ENCODE assay signal across 22 cellular contexts in the genomic region with DNA sequence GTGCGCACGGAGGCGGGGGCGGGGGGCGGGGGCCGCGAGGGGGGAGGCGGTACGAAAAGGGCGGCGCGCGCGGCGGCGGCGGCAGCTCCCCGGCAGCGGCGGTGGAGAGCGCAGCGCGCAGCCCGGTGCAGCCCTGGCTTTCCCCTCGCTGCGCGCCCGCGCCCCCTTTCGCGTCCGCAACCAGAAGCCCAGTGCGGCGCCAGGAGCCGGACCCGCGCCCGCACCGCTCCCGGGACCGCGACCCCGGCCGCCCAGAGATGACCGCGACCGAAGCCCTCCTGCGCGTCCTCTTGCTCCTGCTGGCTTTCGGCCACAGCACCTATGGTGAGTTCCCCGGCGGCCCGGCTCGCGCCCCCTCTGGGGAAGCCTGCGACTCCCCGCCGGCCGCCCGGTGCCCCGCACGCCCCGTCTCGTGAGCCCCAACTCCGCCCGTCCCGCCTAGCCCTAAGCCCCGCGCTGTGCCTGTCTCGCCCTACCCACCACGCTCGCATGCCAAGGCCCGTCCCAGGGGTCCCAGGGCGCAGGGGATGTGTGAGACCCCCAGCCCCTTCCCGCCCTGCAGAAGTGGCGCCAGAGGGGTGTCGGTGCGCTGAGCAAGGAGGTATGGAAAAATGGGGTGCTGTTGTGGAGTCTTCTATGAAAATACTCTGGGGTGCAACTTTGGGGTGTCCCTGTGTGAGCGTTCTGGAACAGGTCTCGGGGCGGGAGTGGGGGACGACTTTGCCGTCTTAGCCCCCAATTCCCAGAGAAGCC. TPM values are rescaled to one million over a fixed set of nuclear protein-coding genes. Genes with fewer than 3 reads are reported as not detected.
A peak's percentile ranks its signal among the peaks of the same experiment; 100 is the strongest.
DNase-seq lines count a peak whose midpoint lies in the region; ATAC-seq and TF ChIP-seq lines count a peak whose summit lies in the region.
"Had no signal": no experiment of that assay in that cellular context is flagged by ENCODE, and none has a peak within 500 bp of the region (broad histone marks: within the 10 kb centered on the region; RNA-seq: fewer than 3 reads in every experiment).

A gene (plus strand): TSS at position 81 of the 753 bp plus-strand sequence. CDS start 177 bp downstream, at position 258.

- no peaks in the 10 kb centered on the region for H3K36me3 ChIP-seq in cardiac muscle cell
- no peaks in the 10 kb centered on the region for H3K36me3 ChIP-seq in suprapubic skin
- H3K36me3 ChIP-seq: esophagus squamous epithelium, heart left ventricle, left lung, vagina had no signal

- peak within 1 kb of the TSS; percentile 31 for H3K4me3 ChIP-seq in cardiac muscle cell
- no peak within 1 kb of the TSS for H3K4me3 ChIP-seq in suprapubic skin
- H3K4me3 ChIP-seq: esophagus squamous epithelium, left lung, vagina had no signal

- TF ChIP-seq POLR2A in suprapubic skin (IDR thresholded peaks at IDR 0.05) = no peak

- H3K4me3 Mint-ChIP-seq in endothelial cell (ENCODE audit: unreplicated experiment) (peak within 1 kb of the TSS; percentile 67), mesothelial cell of epicardium (peak within 1 kb of the TSS; percentile 75)
- H3K4me3 Mint-ChIP-seq: T-helper 2 cell treated with Interferon-gamma antibody and Interleukin-4, amounts not matched to agents 5 μg/mL and 100 μg/mL, for 36 hours had no signal

- intact Hi-C loops in left cardiac atrium (cut with DNase I) = no loop called here

- TF ChIP-seq CTCF in cardiac muscle cell (IDR thresholded peaks at IDR 0.05; ENCODE audit: low read depth, low read length) = no peak
- no peak for TF ChIP-seq CTCF in endothelial cell (IDR thresholded peaks at IDR 0.05; ENCODE audit: unreplicated experiment)
- no peak for TF ChIP-seq CTCF in mesothelial cell of epicardium (IDR thresholded peaks at IDR 0.05; ENCODE audit: unreplicated experiment)
- no peak for TF ChIP-seq CTCF in suprapubic skin (IDR thresholded peaks at IDR 0.05)

- H3K27me3 ChIP-seq in cardiac muscle cell (peaks cover 38% of the 10 kb centered on the region), suprapubic skin (peaks cover 99% of the 10 kb centered on the region)
- H3K27me3 ChIP-seq: vagina had no signal

- no peaks in the 10 kb centered on the region for H3K9me3 ChIP-seq in cardiac muscle cell (ENCODE audit: low read depth)
- H3K9me3 ChIP-seq in suprapubic skin = no peaks in the 10 kb centered on the region
- H3K9me3 ChIP-seq: esophagus squamous epithelium, heart left ventricle, left lung, vagina had no signal

- DNase-seq in cardiac muscle cell (ENCODE audit: low read depth in 1 of 2, low spot score in 1 of 2) = peak in 1 of 2 donors; percentile 58
- DNase-seq in left cardiac atrium = no peak
- peak; percentile 22 for DNase-seq in endothelial cell (ENCODE audit: low spot score)
- DNase-seq in mesothelial cell of epicardium (ENCODE audit: low spot score in 2 of 2, unreplicated experiment in 2 of 2) = peak in 1 of 2 experiments; percentile 57
- DNase-seq in suprapubic skin (ENCODE audit: low spot score in 2 of 2) = no peak
- DNase-seq: activated CD4-positive, alpha-beta T cell treated with anti-CD3 and anti-CD28 coated beads for 1 hour; activated gamma-delta T cell treated with Interleukin-2 at 50 U/mL for 16 hours; anterior cingulate cortex; dermis blood vessel endothelial cell; esophagus squamous epithelium; NCI-H187 treated with DMSO at 0.1 percent for 48 hours; SIG-M5; stimulated activated naive CD8-positive, alpha-beta T cell treated with anti-CD3 and anti-CD28 coated beads, Interleukin-15, Interleukin-2, amounts not matched to agents 100 U/mL and 50 U/mL, for 24 hours had no signal

- H3K27me3 Mint-ChIP-seq in endothelial cell (ENCODE audit: unreplicated experiment) = peaks cover 20% of the 10 kb centered on the region
- peaks cover 54% of the 10 kb centered on the region for H3K27me3 Mint-ChIP-seq in mesothelial cell of epicardium (ENCODE audit: low read depth)

- H3K36me3 Mint-ChIP-seq in endothelial cell (ENCODE audit: low read depth, unreplicated experiment) (peaks cover 8% of the 10 kb centered on the region), mesothelial cell of epicardium (no peaks in the 10 kb centered on the region)

- H3K4me1 Mint-ChIP-seq in endothelial cell (ENCODE audit: unreplicated experiment) = peaks cover 12% of the 10 kb centered on the region
- peaks cover 54% of the 10 kb centered on the region for H3K4me1 Mint-ChIP-seq in mesothelial cell of epicardium

- TF ChIP-seq EP300 in suprapubic skin (IDR thresholded peaks at IDR 0.05) = no peak

- ATAC-seq in left cardiac atrium (no peak), GM19467 (IDR thresholded peaks at IDR 0.05; ENCODE audit: unreplicated experiment) (no peak), GM19023 (IDR thresholded peaks at IDR 0.05; ENCODE audit: unreplicated experiment) (no peak), GM21447 (IDR thresholded peaks at IDR 0.05; ENCODE audit: unreplicated experiment) (no peak)
- ATAC-seq: heart left ventricle; left lung; stimulated activated naive CD8-positive, alpha-beta T cell treated with anti-CD3 and anti-CD28 coated beads, Interleukin-15, Interleukin-2, amounts not matched to agents 100 U/mL and 50 U/mL, for 24 hours had no signal

- H3K27ac Mint-ChIP-seq in endothelial cell (ENCODE audit: unreplicated experiment) (no peak within 1 kb of the TSS), mesothelial cell of epicardium (peak within 1 kb of the TSS; percentile 6)
- H3K27ac Mint-ChIP-seq: T-helper 2 cell treated with Interferon-gamma antibody and Interleukin-4, amounts not matched to agents 5 μg/mL and 100 μg/mL, for 36 hours had no signal

- H3K4me1 ChIP-seq in cardiac muscle cell (ENCODE audit: low read depth) = peaks cover 3% of the 10 kb centered on the region
- H3K4me1 ChIP-seq in suprapubic skin = peaks cover 4% of the 10 kb centered on the region
- H3K4me1 ChIP-seq: left lung, vagina had no signal

- 4% methylated on average over 32 of the region's 83 CpGs for WGBS in suprapubic skin

- no peak within 1 kb of the TSS for H3K27ac ChIP-seq in cardiac muscle cell
- H3K27ac ChIP-seq in suprapubic skin = no peak within 1 kb of the TSS
- H3K27ac ChIP-seq: esophagus squamous epithelium, heart left ventricle, left lung, vagina had no signal

- no peaks in the 10 kb centered on the region for H3K9me3 Mint-ChIP-seq in endothelial cell (ENCODE audit: unreplicated experiment)
- no peaks in the 10 kb centered on the region for H3K9me3 Mint-ChIP-seq in mesothelial cell of epicardium
- H3K9me3 Mint-ChIP-seq: T-helper 2 cell treated with Interferon-gamma antibody and Interleukin-4, amounts not matched to agents 5 μg/mL and 100 μg/mL, for 36 hours had no signal

RNA-seq across cellular contexts. Expression of the gene that starts here (rescaled TPM):
- total RNA-seq in cardiac muscle cell (24.0 and 28.8 TPM in 2 replicates), left cardiac atrium (1 to 10 TPM in 1 of 2 donors, not detected in 1; 3.3 TPM), endothelial cell (ENCODE audit: unreplicated experiment) (1.3 TPM), mesothelial cell of epicardium (958 to 1,165 TPM (median 1,080 TPM) in 3 replicates), suprapubic skin (not detected)
- polyA plus RNA-seq in cardiac muscle cell = 30.4 and 64.1 TPM in 2 replicates
- total RNA-seq: dermis blood vessel endothelial cell, esophagus squamous epithelium, myocyte, pulmonary artery endothelial cell had no signal

Comparison
In these comparisons a context has a peak if more than half of its experiments do, and no peak if none do; other contexts are left out.
1. RNA of the gene that starts here (total RNA-seq): 958 to 1,165 TPM in mesothelial cell of epicardium; 24.0 to 28.8 TPM in cardiac muscle cell, 3.3 TPM in left cardiac atrium, 1.3 TPM in endothelial cell (single experiment) and not detected in suprapubic skin; every median in the first group is over 10 times any median in the second.